9 cellular contexts compared by ENCODE assay signal in genomic region chr19:49339364-49340068, GRCh38. TPM values are rescaled to one million over a fixed set of nuclear protein-coding genes. Genes with fewer than 3 reads are reported as not detected.
DNase-seq lines count a peak whose midpoint lies in the region; ATAC-seq and TF ChIP-seq lines count a peak whose summit lies in the region.
"Had no signal": no experiment of that assay in that cellular context is flagged by ENCODE, and none has a peak within 500 bp of the region (broad histone marks: within the 10 kb centered on the region; RNA-seq: fewer than 3 reads in every experiment).

No MANE protein-coding gene starts in this region.

- H3K27ac ChIP-seq in skin epidermis, result peak overlapping the region in 17 of 21 experiments; percentile 16 to 81 (median 59)

- DNase-seq in AG09309 (ENCODE audit: low read depth) (no peak), M059J (ENCODE audit: low read depth) (peak; percentile 75), cerebellum (ENCODE audit: low spot score) (peak; percentile 77), islet precursor cell (peak; percentile 96), SHP77 (lab: John Stamatoyannopoulos, UW) (no peak)

- TF ChIP-seq CTCF in AG09309 (IDR thresholded peaks at IDR 0.05; ENCODE audit: control insufficient read depth, insufficient read depth, low read depth, low read length, missing control alignments), result no peak

- ATAC-seq in HG03280 (IDR thresholded peaks at IDR 0.05; ENCODE audit: unreplicated experiment), result no peak
- ATAC-seq in GM18502 (IDR thresholded peaks at IDR 0.05; ENCODE audit: poor library complexity, unreplicated experiment), result no peak

- H3K4me3 ChIP-seq in AG09309 (ENCODE audit: control insufficient read depth, low read depth, low read length), result peak overlapping the region; percentile 11
- H3K4me3 ChIP-seq in skin epidermis, result peak overlapping the region in 6 of 7 experiments; percentile 13 to 39 (median 24)

RNA-seq across cellular contexts. Expression of gene CD37, which starts 4.3 kb away (rescaled TPM):
- not detected in 2 replicates for total RNA-seq in M059J (2014; rRNA removed; shearing (Covaris generic))
- 1.4 TPM for total RNA-seq in cerebellum
- total RNA-seq: glomerular endothelial cell had no signal

RNA-seq across cellular contexts. Expression of gene SLC6A16, which starts 14.5 kb away (rescaled TPM):
- 0.05 TPM in 2 replicates for total RNA-seq in M059J (2014; rRNA removed; shearing (Covaris generic))
- 1.4 TPM for total RNA-seq in cerebellum

RNA-seq across cellular contexts. Expression of gene TEAD2, which starts 22.7 kb away (rescaled TPM):
- total RNA-seq in M059J (2014; rRNA removed; shearing (Covaris generic)), result 17.4 and 20.3 TPM in 2 replicates
- 15.3 TPM for total RNA-seq in cerebellum

RNA-seq across cellular contexts. Expression of gene DKKL1, which starts 24.2 kb away (rescaled TPM):
- total RNA-seq in M059J (2014; rRNA removed; shearing (Covaris generic)), result not detected in 2 replicates
- total RNA-seq in cerebellum, result 0.73 TPM

RNA-seq across cellular contexts. Expression of gene KASH5, which starts 48.5 kb away (rescaled TPM):
- total RNA-seq in M059J (2014; rRNA removed; shearing (Covaris generic)), result not detected in 2 replicates
- total RNA-seq in cerebellum, result not detected
- total RNA-seq: glomerular endothelial cell had no signal

Comparison
In these comparisons a context has a peak if more than half of its experiments do, and no peak if none do; other contexts are left out.
1. DNase-seq: peak in M059J (single experiment), cerebellum (single experiment) and islet precursor cell (single experiment); none in AG09309 (single experiment) and SHP77 (0 of 2).